Comparison of ENCODE assay signal across 28 cellular contexts in genomic region chr15:25597576-25597975, GRCh38.
DNase-seq lines count a peak whose midpoint lies in the region; ATAC-seq, FAIRE-seq and TF ChIP-seq lines count a peak whose summit lies in the region.
"Had no signal": no experiment of that assay in that cellular context is flagged by ENCODE, and none has a peak within 500 bp of the region (broad histone marks: within the 10 kb centered on the region; RNA-seq: fewer than 3 reads in every experiment).

No MANE protein-coding gene starts in this region.

- H3K18ac ChIP-seq in H1 (ENCODE audit: extremely low read depth, low read length) (no peak overlapping the region), neuronal stem cell (ENCODE audit: low read length) (no peak overlapping the region)

- TF ChIP-seq POLR2A in H1 (IDR thresholded peaks at IDR 0.05; ENCODE audit: control extremely low read depth in 1 of 2, low read depth in 2 of 2, low read length in 2 of 2) = no peak

- FAIRE-seq in H1 (lab: Jason Lieb, UNC) = no peak
- FAIRE-seq: A204.1, G401.6, small intestine had no signal

- H3K4me3 ChIP-seq in left ventricle myocardium inferior (peak overlapping the region; percentile 46), right atrium auricular region (peak overlapping the region in 1 of 2 donors; percentile 6), H1 (ENCODE audit: extremely low read depth in 1 of 4, insufficient read depth in 2 of 4, low read depth in 3 of 4, low read length in 4 of 4) (no peak overlapping the region), neuronal stem cell (ENCODE audit: low read length in 2 of 2) (no peak overlapping the region), thoracic aorta (peak overlapping the region; percentile 47)

- no peak overlapping the region for H2BK15ac ChIP-seq in H1 (ENCODE audit: low read length)
- no peak overlapping the region for H2BK15ac ChIP-seq in neuronal stem cell (ENCODE audit: low read length)

- no peak overlapping the region for H2BK20ac ChIP-seq in H1 (ENCODE audit: low read length)

- H3K56ac ChIP-seq in H1 (replicated peaks; ENCODE audit: insufficient read length, low read depth, low read length) = no peak overlapping the region

- H2BK12ac ChIP-seq in H1 (ENCODE audit: low read depth, low read length) = no peak overlapping the region
- no peak overlapping the region for H2BK12ac ChIP-seq in neuronal stem cell (ENCODE audit: low read length)

- no peak overlapping the region for H3K4me2 ChIP-seq in H1 (ENCODE audit: insufficient read depth in 1 of 2, low read depth in 2 of 2, low read length in 2 of 2)
- H3K4me2 ChIP-seq in neuronal stem cell (ENCODE audit: insufficient read depth, low read length, poor library complexity, severe bottlenecking) = no peak overlapping the region
- H3K4me2 ChIP-seq: SK-N-SH had no signal

- no peak overlapping the region for H4K5ac ChIP-seq in H1 (ENCODE audit: insufficient read length, low read depth, low read length)

- peak overlapping the region; percentile 50 for H3K27ac ChIP-seq in left ventricle myocardium inferior (replicated peaks)
- peak overlapping the region in 1 of 2 donors; percentile 56 for H3K27ac ChIP-seq in right atrium auricular region
- H3K27ac ChIP-seq in H1 (ENCODE audit: low read depth, low read length) = no peak overlapping the region
- no peak overlapping the region for H3K27ac ChIP-seq in neuronal stem cell (replicated peaks; ENCODE audit: low read length)
- peak overlapping the region; percentile 46 to 53 for H3K27ac ChIP-seq in thoracic aorta
- H3K27ac ChIP-seq: stomach had no signal

- H4K8ac ChIP-seq in H1 (ENCODE audit: extremely low read depth, insufficient read depth, low read length) (no peak overlapping the region), neuronal stem cell (ENCODE audit: low read depth, low read length) (no peak overlapping the region)

- H3K4ac ChIP-seq in H1 (replicated peaks; ENCODE audit: insufficient read length, low read depth, low read length) = no peak overlapping the region
- H3K4ac ChIP-seq in neuronal stem cell (ENCODE audit: low read length) = no peak overlapping the region

- H2AFZ ChIP-seq in H1 (ENCODE audit: low read length) (peak overlapping the region; percentile 64; the same call in 1 of the 2 replicates), neuronal stem cell (ENCODE audit: low read length) (peak overlapping the region; percentile 19)

- no peaks in the 10 kb centered on the region for H3K23me2 ChIP-seq in H1 (ENCODE audit: low read depth, low read length)

- H3K14ac ChIP-seq in H1 (ENCODE audit: insufficient read length) = no peak overlapping the region
- no peak overlapping the region for H3K14ac ChIP-seq in neuronal stem cell (ENCODE audit: low read length)

- intact Hi-C loops in left ventricle myocardium inferior (cut with micrococcal nuclease) = no loop called here

- no peak overlapping the region for H4K91ac ChIP-seq in H1 (replicated peaks; ENCODE audit: insufficient read length, low read length)
- H4K91ac ChIP-seq in neuronal stem cell (ENCODE audit: low read depth, low read length, poor library complexity) = no peak overlapping the region

- H3K79me1 ChIP-seq in H1 (ENCODE audit: low read depth, low read length) = no peaks in the 10 kb centered on the region
- no peaks in the 10 kb centered on the region for H3K79me1 ChIP-seq in neuronal stem cell (ENCODE audit: low read depth, low read length)

- H2BK120ac ChIP-seq in H1 (replicated peaks; ENCODE audit: low read depth, low read length) = no peak overlapping the region
- no peak overlapping the region for H2BK120ac ChIP-seq in neuronal stem cell (ENCODE audit: low read depth, low read length)

- TF ChIP-seq RAD21 in H1 (IDR thresholded peaks at IDR 0.05 in 1 of 2, conservative IDR thresholded peaks at IDR 0.05 in 1 of 2; ENCODE audit: low read depth in 2 of 2, low read length in 2 of 2) = no peak

- DNase-seq in left ventricle myocardium inferior = no peak
- no peak for DNase-seq in right atrium auricular region (ENCODE audit: low spot score)
- DNase-seq in H1 (ENCODE audit: low read depth in 1 of 2, low spot score in 2 of 2) = no peak
- no peak for DNase-seq in neuronal stem cell (ENCODE audit: low spot score)
- DNase-seq in thoracic aorta (ENCODE audit: low spot score) = no peak
- no peak for DNase-seq in NCI-H82 treated with DMSO at 0.1 percent for 48 hours (lab: John Stamatoyannopoulos, UW; ENCODE audit: unreplicated experiment)
- no peak for DNase-seq in SKM-1 treated with dmso at 0.1 percent for 144 hours (lab: John Stamatoyannopoulos, UW; ENCODE audit: unreplicated experiment)
- no peak for DNase-seq in NCI-H1694 treated with DMSO at 0.1 percent for 48 hours (lab: John Stamatoyannopoulos, UW)
- DNase-seq: activated CD4-positive, alpha-beta memory T cell treated with anti-CD3 and anti-CD28 coated beads, Interleukin-2, amount 10 ng/mL, durations not matched to agents 7 days and 5 days; activated CD4-positive, CD25-positive, alpha-beta regulatory T cell treated with anti-CD3 and anti-CD28 coated beads, Interleukin-2, amount 50 U/mL, for 72 hours; BE2C; DMS53; dorsolateral prefrontal cortex; H9; mammary epithelial cell; NCI-H1105 treated with DMSO at 0.1 percent for 48 hours; NCI-H2081; NCI-H82; RPMI8226; SK-N-SH; small intestine; stimulated activated CD4-positive, alpha-beta T cell treated with anti-CD3 and anti-CD28 coated beads, Interleukin-1b, Interleukin-23, amount 100 ng/mL, for 48 hours; stomach; T-helper 17 cell had no signal

- H2AK5ac ChIP-seq in H1 (ENCODE audit: low read depth, low read length) (no peak overlapping the region), neuronal stem cell (ENCODE audit: low read depth, low read length) (no peak overlapping the region)

- H3K79me2 ChIP-seq in H1 (ENCODE audit: control insufficient read depth in 1 of 2, insufficient read depth in 2 of 2, low read length in 2 of 2) = no peaks in the 10 kb centered on the region

- CTCF ChIA-PET in H1 (lab: Charles Lee; ENCODE audit: partially characterized antibody) = interaction anchor here (0.9 to 1.8 kb wide), 5 partner anchors 10 to 94 kb away, joined by 3 to 4 read pairs (median 3); no protein-coding TSS in a partner anchor

- H3K4me1 ChIP-seq in left ventricle myocardium inferior = no peaks in the 10 kb centered on the region
- H3K4me1 ChIP-seq in right atrium auricular region = no peaks in the 10 kb centered on the region
- no peaks in the 10 kb centered on the region; a peak in 1 of 7 replicates for H3K4me1 ChIP-seq in H1 (replicated peaks in 1 of 4; ENCODE audit: control insufficient read depth in 3 of 4, insufficient read depth in 4 of 4, low read length in 3 of 4)
- no peaks in the 10 kb centered on the region for H3K4me1 ChIP-seq in neuronal stem cell (ENCODE audit: control insufficient read depth in 2 of 2, insufficient read depth in 1 of 2, low read depth in 1 of 2, low read length in 2 of 2)
- peaks cover 0 to 18% of the 10 kb centered on the region in 2 donors for H3K4me1 ChIP-seq in thoracic aorta (ENCODE audit: control insufficient read depth in 1 of 2, low read depth in 2 of 2)
- H3K4me1 ChIP-seq: BE2C, stomach had no signal

- H2BK5ac ChIP-seq in H1 (ENCODE audit: low read depth, low read length) (no peak overlapping the region), neuronal stem cell (ENCODE audit: low read length) (no peak overlapping the region)

- no peaks in the 10 kb centered on the region for H3K36me3 ChIP-seq in left ventricle myocardium inferior
- H3K36me3 ChIP-seq in right atrium auricular region = no peaks in the 10 kb centered on the region
- H3K36me3 ChIP-seq in H1 (ENCODE audit: control insufficient read depth in 2 of 4, insufficient read depth in 4 of 4, low read length in 3 of 4) = no peaks in the 10 kb centered on the region
- H3K36me3 ChIP-seq in neuronal stem cell (replicated peaks in 1 of 2; ENCODE audit: control insufficient read depth in 2 of 2, insufficient read depth in 2 of 2, low read length in 2 of 2) = no peaks in the 10 kb centered on the region
- no peaks in the 10 kb centered on the region for H3K36me3 ChIP-seq in thoracic aorta
- H3K36me3 ChIP-seq: BE2C, stomach had no signal

- no peak for TF ChIP-seq EP300 in H1 (IDR thresholded peaks at IDR 0.05; ENCODE audit: borderline replicate concordance in 1 of 2, low read depth in 2 of 2, low read length in 2 of 2)

- no peaks in the 10 kb centered on the region for H4K20me1 ChIP-seq in H1 (replicated peaks in 1 of 2; ENCODE audit: control insufficient read depth in 1 of 2, insufficient read depth in 2 of 2, low read length in 2 of 2)

- H3K27me3 ChIP-seq in left ventricle myocardium inferior (ENCODE audit: low read depth) (no peaks in the 10 kb centered on the region), right atrium auricular region (no peaks in the 10 kb centered on the region), H1 (replicated peaks in 1 of 4; ENCODE audit: control insufficient read depth in 3 of 4, extremely low read depth in 1 of 4, insufficient read depth in 3 of 4, low read length in 3 of 4) (peaks cover 0 to 2% (median 0%) of the 10 kb centered on the region in 4 experiments; a peak in 1 of 7 replicates), neuronal stem cell (ENCODE audit: control insufficient read depth in 3 of 3, insufficient read depth in 3 of 3, low read depth in 1 of 3, low read length in 3 of 3) (no peaks in the 10 kb centered on the region), thoracic aorta (replicated peaks; ENCODE audit: insufficient read depth) (no peaks in the 10 kb centered on the region)
- H3K27me3 ChIP-seq: BE2C, dorsolateral prefrontal cortex, stomach had no signal

- H3K9ac ChIP-seq in H1 (replicated peaks in 1 of 4; ENCODE audit: extremely low read depth in 1 of 4, low read depth in 3 of 4, low read length in 3 of 4) = no peak overlapping the region
- no peak overlapping the region for H3K9ac ChIP-seq in neuronal stem cell (ENCODE audit: low read depth, low read length, poor library complexity)
- H3K9ac ChIP-seq: SK-N-SH had no signal

- H3K23ac ChIP-seq in H1 (ENCODE audit: insufficient read length) (no peak overlapping the region), neuronal stem cell (ENCODE audit: low read depth, low read length, poor library complexity) (no peak overlapping the region)

- POLR2A ChIA-PET in H1 (lab: Charles Lee; ENCODE audit: partially characterized antibody) = no interaction called here

- TF ChIP-seq CTCF in left ventricle myocardium inferior (IDR thresholded peaks at IDR 0.05; ENCODE audit: borderline replicate concordance) (no peak), right atrium auricular region (IDR thresholded peaks at IDR 0.05) (no peak), H1 (IDR thresholded peaks at IDR 0.05; ENCODE audit: control extremely low read depth in 1 of 3, insufficient read depth in 1 of 3, low read depth in 1 of 3, low read length in 3 of 3) (no peak), thoracic aorta (IDR thresholded peaks at IDR 0.05) (no peak)

- peaks cover 3% of the 10 kb centered on the region for H3K9me3 ChIP-seq in left ventricle myocardium inferior (replicated peaks)
- peaks cover 0 to 2% of the 10 kb centered on the region in 2 donors for H3K9me3 ChIP-seq in right atrium auricular region
- peaks cover 0 to 4% of the 10 kb centered on the region in 2 experiments; a peak in 1 of 4 replicates for H3K9me3 ChIP-seq in H1 (ENCODE audit: insufficient read depth in 2 of 2, low read depth in 1 of 2, low read length in 1 of 2)
- H3K9me3 ChIP-seq in neuronal stem cell (replicated peaks in 1 of 2; ENCODE audit: control insufficient read depth in 2 of 2, insufficient read depth in 1 of 2, low read depth in 1 of 2, low read length in 2 of 2) = peaks cover 3 to 5% of the 10 kb centered on the region in 2 donors
- no peaks in the 10 kb centered on the region for H3K9me3 ChIP-seq in thoracic aorta
- H3K9me3 ChIP-seq: BE2C had no signal

- 87% methylated on average over 5 of the region's 5 CpGs; no CpG with 5 or more reads in 1 of the 2 experiments for WGBS in H1 (ENCODE audit: extremely low coverage in 1 of 2, insufficient coverage in 1 of 2, insufficient read length in 1 of 2, insufficient replicate concordance in 2 of 2, low coverage in 1 of 2, low lambda C conversion rate in 2 of 2, missing lambda C conversion rate in 1 of 2), 2 experiments
- WGBS in neuronal stem cell (ENCODE audit: extremely low coverage in 2 of 2, insufficient read length in 2 of 2, insufficient replicate concordance in 1 of 2), 2 donors = no CpG with 5 or more reads among the region's 5 CpGs

- no peak for ATAC-seq in thoracic aorta (ENCODE audit: insufficient number of reproducible peaks, low FRiP score, low read depth)
- ATAC-seq: activated naive CD4-positive, alpha-beta T cell treated with anti-CD3 and anti-CD28 coated beads, Interleukin-2, amount 50 U/mL, for 72 hours; activated T-helper 17 cell treated with anti-CD3 and anti-CD28 coated beads, Interleukin-2, amount 50 U/mL, for 72 hours; T-helper 17 cell had no signal

Comparison
In these comparisons a context has a peak if more than half of its experiments do, and no peak if none do; other contexts are left out.
1. H3K27ac ChIP-seq: peak in left ventricle myocardium inferior (single experiment) and thoracic aorta (2 of 2); none in H1 (single experiment) and neuronal stem cell (single experiment).
2. H3K4me3 ChIP-seq: peak in left ventricle myocardium inferior (single experiment) and thoracic aorta (single experiment); none in H1 (0 of 4) and neuronal stem cell (0 of 2).